In genomic region chr2:47907097-47907781, GRCh38 we compare ENCODE assay signal across 1 cellular context.
A peak's percentile ranks its signal among the peaks of the same experiment; 100 is the strongest.
TF ChIP-seq lines count a peak whose summit lies in the region.

No MANE protein-coding gene starts in this region.

TF ChIP-seq in K562, 482 proteins besides CTCF, POLR2A, EP300 and RAD21 (continued from another document and continues in another):
- TF ChIP-seq ZNF395 (CRISPR knock-in tag; IDR thresholded peaks at IDR 0.05) (no peak; the same call in 1 of the 2 replicates), RREB1 (CRISPR knock-in tag; IDR thresholded peaks at IDR 0.05) (no peak), DNMT1 (IDR thresholded peaks at IDR 0.05) (no peak), AFF1 (IDR thresholded peaks at IDR 0.05; ENCODE audit: low read depth in 1 of 2, partially characterized antibody in 2 of 2) (no peak), ETV6 (IDR thresholded peaks at IDR 0.05; ENCODE audit: borderline replicate concordance in 1 of 2, low read depth in 2 of 2, low read length in 1 of 2) (no peak), ETV6 (CRISPR knock-in tag; IDR thresholded peaks at IDR 0.05; ENCODE audit: borderline replicate concordance) (no peak), ZNF143 (CRISPR knock-in tag; IDR thresholded peaks at IDR 0.05) (no peak), ZNF384 (IDR thresholded peaks at IDR 0.05; ENCODE audit: low read depth, low read length) (no peak), KDM1A (IDR thresholded peaks at IDR 0.05) (peak; percentile 5 to 71; a peak in 2 of 4 replicates), FUS (optimal IDR thresholded peaks at IDR 0.05; ENCODE audit: low read depth, low read length) (no peak), TFE3 (CRISPR knock-in tag; IDR thresholded peaks at IDR 0.05) (no peak), ZNF121 (CRISPR knock-in tag; conservative IDR thresholded peaks at IDR 0.05) (no peak), NRF1 (conservative IDR thresholded peaks at IDR 0.05 in 1 of 2, IDR thresholded peaks at IDR 0.05 in 1 of 2) (no peak), ZBTB8A (IDR thresholded peaks at IDR 0.05; ENCODE audit: partially characterized antibody) (no peak), ZBTB7A (IDR thresholded peaks at IDR 0.05; ENCODE audit: borderline replicate concordance, control insufficient read depth, low read depth, low read length) (no peak), MED1 (CRISPR knock-in tag; IDR thresholded peaks at IDR 0.05; ENCODE audit: borderline replicate concordance) (no peak), SMAD3 (CRISPR knock-in tag; conservative IDR thresholded peaks at IDR 0.05) (no peak), FOXK1 (CRISPR knock-in tag; IDR thresholded peaks at IDR 0.05; ENCODE audit: borderline replicate concordance) (no peak), TFAM (CRISPR knock-in tag; conservative IDR thresholded peaks at IDR 0.05) (no peak), POLR2G (IDR thresholded peaks at IDR 0.05; ENCODE audit: low read depth, low read length) (no peak; the same call in 1 of the 2 replicates), PCBP2 (IDR thresholded peaks at IDR 0.05; ENCODE audit: low read depth, low read length, poor library complexity, severe bottlenecking) (no peak), ZFP91 (CRISPR knock-in tag; IDR thresholded peaks at IDR 0.05) (no peak), RBM34 (IDR thresholded peaks at IDR 0.05; ENCODE audit: borderline replicate concordance, insufficient read depth, low read length) (no peak), MTA1 (IDR thresholded peaks at IDR 0.05; ENCODE audit: borderline replicate concordance) (no peak; the same call in 1 of the 2 replicates), TSC22D4 (tag; IDR thresholded peaks at IDR 0.05) (no peak), DACH1 (IDR thresholded peaks at IDR 0.05; ENCODE audit: partially characterized antibody) (no peak), PHF21A (IDR thresholded peaks at IDR 0.05; ENCODE audit: borderline replicate concordance, low read depth) (no peak), TCF3 (CRISPR knock-in tag; IDR thresholded peaks at IDR 0.05) (no peak), SETDB1 (IDR thresholded peaks at IDR 0.05; ENCODE audit: low read length) (no peak), GATA2 (CRISPR knock-in tag; IDR thresholded peaks at IDR 0.05) (no peak), ZNF695 (CRISPR knock-in tag; IDR thresholded peaks at IDR 0.05) (no peak), ATF2 (CRISPR knock-in tag; IDR thresholded peaks at IDR 0.05) (no peak), AFF4 (CRISPR knock-in tag; IDR thresholded peaks at IDR 0.05) (no peak), REST (CRISPR knock-in tag; IDR thresholded peaks at IDR 0.05; ENCODE audit: low read depth) (no peak), MYNN (IDR thresholded peaks at IDR 0.05) (no peak), MYNN (CRISPR knock-in tag; IDR thresholded peaks at IDR 0.05) (no peak)
